ENCODE assay signal across 21 cellular contexts in genomic region chr14:69887740-69888657, GRCh38. TPM values are rescaled to one million over a fixed set of nuclear protein-coding genes. Genes with fewer than 3 reads are reported as not detected.
DNase-seq lines count a peak whose midpoint lies in the region; ATAC-seq and TF ChIP-seq lines count a peak whose summit lies in the region.
"Had no signal": no experiment of that assay in that cellular context is flagged by ENCODE, and none has a peak within 500 bp of the region (broad histone marks: within the 10 kb centered on the region; RNA-seq: fewer than 3 reads in every experiment).

No MANE protein-coding gene starts in this region.

- no peak overlapping the region for H3K23ac ChIP-seq in H9 (ENCODE audit: insufficient read length, low read depth, low read length)

- H2BK120ac ChIP-seq in H9 (ENCODE audit: low read depth, low read length, poor library complexity, severe bottlenecking) = no peak overlapping the region

- H3K27ac Mint-ChIP-seq in H9 = no peak overlapping the region
- no peak overlapping the region for H3K27ac Mint-ChIP-seq in stimulated activated naive CD8-positive, alpha-beta T cell treated with anti-CD3 and anti-CD28 coated beads, Interleukin-15, amount 100 ng/mL, for 72 hours
- H3K27ac Mint-ChIP-seq: activated naive CD8-positive, alpha-beta T cell; activated T-cell treated with anti-CD3 and anti-CD28 coated beads, Interleukin-2, amount 50 U/mL, for 72 hours; dendritic cell treated with granulocyte-macrophage colony-stimulating factor and Interleukin-4, amounts not matched to agents 40 ng/mL and 50 ng/mL, for 4 days; stimulated activated naive B cell treated with anti-CD40 and anti-IgM and Interleukin-4, amounts not matched to agents 10 μg/mL and 1 μg/mL and 100 μg/mL, for 72 hours had no signal

- H3K4me1 Mint-ChIP-seq in H9 = peaks cover 5 to 11% of the 10 kb centered on the region in 2 experiments
- no peaks in the 10 kb centered on the region for H3K4me1 Mint-ChIP-seq in stimulated activated naive CD8-positive, alpha-beta T cell treated with anti-CD3 and anti-CD28 coated beads, Interleukin-15, amount 100 ng/mL, for 72 hours
- H3K4me1 Mint-ChIP-seq: stimulated activated naive B cell treated with anti-CD40 and anti-IgM and Interleukin-4, amounts not matched to agents 10 μg/mL and 1 μg/mL and 100 μg/mL, for 72 hours had no signal

- H3K4ac ChIP-seq in H9 (ENCODE audit: low read depth, low read length) = no peak overlapping the region

- no CpG with 5 or more reads among the region's 9 CpGs for whole genome bisulfite sequencing in H9 (ENCODE audit: extremely low coverage, insufficient read length, low lambda C conversion rate)

- no peak overlapping the region; the same call in 1 of the 2 replicates for H3K14ac ChIP-seq in H9 (ENCODE audit: insufficient read depth, low read length)

- H3K27me3 Mint-ChIP-seq in H9 (ENCODE audit: low read depth) = peaks cover 12% of the 10 kb centered on the region
- peaks cover 26% of the 10 kb centered on the region for H3K27me3 Mint-ChIP-seq in stimulated activated naive CD8-positive, alpha-beta T cell treated with anti-CD3 and anti-CD28 coated beads, Interleukin-15, amount 100 ng/mL, for 72 hours

- H3K27me3 ChIP-seq in skeletal muscle satellite cell (ENCODE audit: control insufficient read depth, insufficient read depth, low read length) (peaks cover 9% of the 10 kb centered on the region), H9 (ENCODE audit: insufficient read depth, low read length) (no peaks in the 10 kb centered on the region)
- H3K27me3 ChIP-seq: tibial artery had no signal

- peak overlapping the region; percentile 53 for H3K4me2 ChIP-seq in skeletal muscle satellite cell (ENCODE audit: low read length)
- no peak overlapping the region for H3K4me2 ChIP-seq in H9 (ENCODE audit: insufficient read depth, insufficient read length, low read length)

- H3K4me1 ChIP-seq in skeletal muscle satellite cell (ENCODE audit: control insufficient read depth, insufficient read depth, low read length) (peaks cover 24% of the 10 kb centered on the region), H9 (ENCODE audit: insufficient read depth, low read length) (no peaks in the 10 kb centered on the region)
- H3K4me1 ChIP-seq: heart right ventricle had no signal

- H3K9me3 Mint-ChIP-seq in H9 = peaks cover 0 to 3% of the 10 kb centered on the region in 2 experiments; a peak in 2 of 5 replicates
- H3K9me3 Mint-ChIP-seq in stimulated activated naive CD8-positive, alpha-beta T cell treated with anti-CD3 and anti-CD28 coated beads, Interleukin-15, amount 100 ng/mL, for 72 hours = no peaks in the 10 kb centered on the region
- H3K9me3 Mint-ChIP-seq: activated T-cell treated with anti-CD3 and anti-CD28 coated beads, Interleukin-2, amount 50 U/mL, for 72 hours; dendritic cell treated with granulocyte-macrophage colony-stimulating factor and Interleukin-4, amounts not matched to agents 40 ng/mL and 50 ng/mL, for 4 days had no signal

- H4K8ac ChIP-seq in H9 (replicated peaks; ENCODE audit: insufficient read length, low read depth, low read length) = no peak overlapping the region

- no peaks in the 10 kb centered on the region for H3K23me2 ChIP-seq in H9 (ENCODE audit: insufficient read length, low read depth, low read length, poor library complexity, severe bottlenecking)

- no peaks in the 10 kb centered on the region for H3K36me3 ChIP-seq in skeletal muscle satellite cell (ENCODE audit: insufficient read depth, low read length)
- H3K36me3 ChIP-seq: heart right ventricle, tibial artery had no signal

- H3K9ac ChIP-seq in skeletal muscle satellite cell (ENCODE audit: low read depth, low read length) (peak overlapping the region; percentile 38), H9 (ENCODE audit: extremely low read depth, insufficient read length, low read length) (no peak overlapping the region)

- H3K79me1 ChIP-seq in H9 (ENCODE audit: insufficient read depth, low read depth, low read length, poor library complexity, severe bottlenecking) = no peaks in the 10 kb centered on the region

- peaks cover 3% of the 10 kb centered on the region for H4K20me1 ChIP-seq in H9 (ENCODE audit: control insufficient read depth, insufficient read depth, insufficient read length)

- no peak overlapping the region for H3K4me3 Mint-ChIP-seq in H9
- H3K4me3 Mint-ChIP-seq in stimulated activated naive CD8-positive, alpha-beta T cell treated with anti-CD3 and anti-CD28 coated beads, Interleukin-15, amount 100 ng/mL, for 72 hours = no peak overlapping the region
- H3K4me3 Mint-ChIP-seq: activated naive CD8-positive, alpha-beta T cell; activated T-cell treated with anti-CD3 and anti-CD28 coated beads, Interleukin-2, amount 50 U/mL, for 72 hours; dendritic cell treated with granulocyte-macrophage colony-stimulating factor and Interleukin-4, amounts not matched to agents 40 ng/mL and 50 ng/mL, for 4 days; stimulated activated naive B cell treated with anti-CD40 and anti-IgM and Interleukin-4, amounts not matched to agents 10 μg/mL and 1 μg/mL and 100 μg/mL, for 72 hours had no signal

- DNase-seq in HuH-7.5 (ENCODE audit: low spot score) = peak; percentile 37
- peak; percentile 67 for DNase-seq in choroid plexus epithelial cell (ENCODE audit: low read depth)
- peak; percentile 7 for DNase-seq in left kidney (ENCODE audit: low read depth, low spot score)
- no peak for DNase-seq in H9
- no peak for DNase-seq in stimulated activated naive CD8-positive, alpha-beta T cell treated with anti-CD3 and anti-CD28 coated beads, Interleukin-15, amount 100 ng/mL, for 72 hours
- DNase-seq in NCI-H69 (lab: John Stamatoyannopoulos, UW) = no peak
- DNase-seq: activated CD8-positive, alpha-beta memory T cell treated with anti-CD3 and anti-CD28 coated beads for 24 hours; activated T-cell treated with anti-CD3 and anti-CD28 coated beads, Interleukin-2, amount 50 U/mL, for 72 hours; DMS79 treated with DMSO at 0.1 percent for 48 hours; heart right ventricle; islet precursor cell; NCI-H2107; NCI-H510A treated with DMSO at 0.1 percent for 48 hours; RPMI8226; stimulated activated naive B cell treated with anti-CD40 and anti-IgM and Interleukin-4, amounts not matched to agents 10 μg/mL and 1 μg/mL and 100 μg/mL, for 72 hours; tibial artery had no signal

- no peak overlapping the region for H2AK5ac ChIP-seq in H9 (ENCODE audit: insufficient read length, low read length)

- TF ChIP-seq CTCF in choroid plexus epithelial cell (conservative IDR thresholded peaks at IDR 0.05; ENCODE audit: low read depth, low read length) = peak; percentile 37
- TF ChIP-seq CTCF in H9 (conservative IDR thresholded peaks at IDR 0.05) = no peak

- H3K56ac ChIP-seq in H9 (ENCODE audit: insufficient read length, low read depth, low read length) = no peak overlapping the region

- H3T11ph ChIP-seq in H9 (ENCODE audit: low read length) = no peak overlapping the region

- H3K79me2 ChIP-seq in H9 (ENCODE audit: insufficient read depth, low read length) = no peaks in the 10 kb centered on the region

- no peak overlapping the region for H2BK12ac ChIP-seq in H9 (ENCODE audit: insufficient read length, low read depth, low read length)

- H3K18ac ChIP-seq in H9 (ENCODE audit: insufficient read length, low read depth, low read length) = no peak overlapping the region

- H4K91ac ChIP-seq in H9 (ENCODE audit: insufficient read length, low read depth, low read length) = no peak overlapping the region

- H2BK15ac ChIP-seq in H9 (ENCODE audit: low read depth, low read length) = no peak overlapping the region

- no peak overlapping the region for H3K4me3 ChIP-seq in choroid plexus epithelial cell (ENCODE audit: low read depth, low read length)
- H3K4me3 ChIP-seq in skeletal muscle satellite cell (ENCODE audit: low read length) = no peak overlapping the region
- H3K4me3 ChIP-seq: heart right ventricle, tibial artery had no signal

- H3K9me3 ChIP-seq in skeletal muscle satellite cell (replicated peaks; ENCODE audit: low read length) (no peaks in the 10 kb centered on the region), H9 (ENCODE audit: control insufficient read depth, low read depth, low read length) (no peaks in the 10 kb centered on the region)
- H3K9me3 ChIP-seq: tibial artery had no signal

- ATAC-seq in GM18519 (IDR thresholded peaks at IDR 0.05; ENCODE audit: low FRiP score, unreplicated experiment) = no peak
- no peak for ATAC-seq in stimulated activated naive CD8-positive, alpha-beta T cell treated with anti-CD3 and anti-CD28 coated beads, Interleukin-15, amount 100 ng/mL, for 72 hours
- ATAC-seq: activated T-cell treated with anti-CD3 and anti-CD28 coated beads, Interleukin-2, amount 50 U/mL, for 72 hours; heart right ventricle; SK-N-SH treated with all-trans-retinoic acid at 6 μM for 48 hours; stimulated activated naive B cell treated with anti-CD40 and anti-IgM and Interleukin-4, amounts not matched to agents 10 μg/mL and 1 μg/mL and 100 μg/mL, for 72 hours had no signal

- no peak overlapping the region for H3K27ac ChIP-seq in H9 (ENCODE audit: insufficient read length, low read depth, low read length)
- H3K27ac ChIP-seq: heart right ventricle, tibial artery had no signal

- no peak overlapping the region for H2BK20ac ChIP-seq in H9 (ENCODE audit: low read depth, low read length, poor library complexity, severe bottlenecking)

- no peak overlapping the region for H2AFZ ChIP-seq in H9 (ENCODE audit: low read length)

- H4K5ac ChIP-seq in H9 (ENCODE audit: insufficient read length, low read depth, low read length) = no peak overlapping the region

- H2BK5ac ChIP-seq in H9 (ENCODE audit: insufficient read length, low read length) = no peak overlapping the region

- no peaks in the 10 kb centered on the region for H3K36me3 Mint-ChIP-seq in H9 (ENCODE audit: insufficient read depth in 1 of 3, low read depth in 3 of 3)
- H3K36me3 Mint-ChIP-seq: activated naive CD8-positive, alpha-beta T cell had no signal

RNA-seq across cellular contexts. Expression of gene SMOC1, which starts 8.8 kb away (rescaled TPM):
- total RNA-seq in skeletal muscle satellite cell (2012; rRNA removed) = 33.5 and 49.4 TPM in 2 replicates
- 0.68 and 0.72 TPM in 2 replicates for total RNA-seq in H9 (2021)
- total RNA-seq: activated T-cell treated with anti-CD3 and anti-CD28 coated beads, Interleukin-2, amount 50 U/mL, for 72 hours had no signal

Comparison
In these comparisons a context has a peak if more than half of its experiments do, and no peak if none do; other contexts are left out.
1. DNase-seq: peak in HuH-7.5 (single experiment), choroid plexus epithelial cell (single experiment) and left kidney (single experiment); none in H9 (single experiment), stimulated activated naive CD8-positive, alpha-beta T cell treated with anti-CD3 and anti-CD28 coated beads, Interleukin-15, amount 100 ng/mL, for 72 hours (0 of 2) and NCI-H69 (single experiment).